In genomic region chr19:52370341-52370710, GRCh38 we compare ENCODE assay signal across 8 cellular contexts. TPM values are rescaled to one million over a fixed set of nuclear protein-coding genes. Genes with fewer than 3 reads are reported as not detected.
A peak's percentile ranks its signal among the peaks of the same experiment; 100 is the strongest.
DNase-seq lines count a peak whose midpoint lies in the region; ATAC-seq and TF ChIP-seq lines count a peak whose summit lies in the region.

No MANE protein-coding gene starts in this region.

- H3K4me2 ChIP-seq in smooth muscle cell, result peak overlapping the region; percentile 96

- no peaks in the 10 kb centered on the region for H4K20me1 ChIP-seq in smooth muscle cell (ENCODE audit: low read depth)

- 100% methylated on average over 2 of the region's 7 CpGs for WGBS in iPS DF 6.9 (ENCODE audit: insufficient coverage, insufficient read length)
- WGBS in smooth muscle cell (ENCODE audit: low lambda C conversion rate), result 54% methylated on average over 7 of the region's 7 CpGs

- no peak overlapping the region for H3K27ac ChIP-seq in iPS DF 6.9 (ENCODE audit: low read length)
- peak overlapping the region; percentile 100 for H3K27ac ChIP-seq in smooth muscle cell (ENCODE audit: low read depth)

- H3K9me3 ChIP-seq in iPS DF 6.9 (ENCODE audit: control insufficient read depth, insufficient read depth, low read length) (no peaks in the 10 kb centered on the region), smooth muscle cell (replicated peaks; ENCODE audit: low read depth) (peaks cover 21% of the 10 kb centered on the region)

- H3K4me1 Mint-ChIP-seq in HFFc6 (ENCODE audit: low read depth), result no peaks in the 10 kb centered on the region; the same call in 1 of the 2 replicates
- H3K4me1 Mint-ChIP-seq in activated naive CD8-positive, alpha-beta T cell treated with anti-CD3 and anti-CD28 coated beads for 36 hours, result peaks cover 9% of the 10 kb centered on the region

- DNase-seq in HFFc6 (no peak), iPS DF 6.9 (ENCODE audit: low read depth, low spot score) (no peak), smooth muscle cell (lab: John Stamatoyannopoulos, UW; ENCODE audit: unreplicated experiment) (no peak), GF-D8 (lab: John Stamatoyannopoulos, UW) (no peak), NCI-H510A treated with DMSO at 0.1 percent for 48 hours (lab: John Stamatoyannopoulos, UW) (no peak)
- no peak for DNase-seq in activated naive CD8-positive, alpha-beta T cell treated with anti-CD3 and anti-CD28 coated beads for 36 hours

- H3K36me3 ChIP-seq in iPS DF 6.9 (ENCODE audit: control insufficient read depth, insufficient read depth, low read length) (peaks cover 6% of the 10 kb centered on the region; the same call in 1 of the 2 replicates), smooth muscle cell (ENCODE audit: low read depth) (peaks cover 32% of the 10 kb centered on the region)

- H3K27me3 Mint-ChIP-seq in HFFc6 (ENCODE audit: insufficient read depth), result no peaks in the 10 kb centered on the region; the same call in 1 of the 2 replicates
- no peaks in the 10 kb centered on the region for H3K27me3 Mint-ChIP-seq in activated naive CD8-positive, alpha-beta T cell treated with anti-CD3 and anti-CD28 coated beads for 36 hours

- peak overlapping the region; percentile 92 for H3K4me3 Mint-ChIP-seq in HFFc6
- H3K4me3 Mint-ChIP-seq in activated naive CD8-positive, alpha-beta T cell treated with anti-CD3 and anti-CD28 coated beads for 36 hours, result peak overlapping the region; percentile 92

- peak overlapping the region; percentile 98 for H3K9ac ChIP-seq in smooth muscle cell (ENCODE audit: low read depth)

- ATAC-seq in GM19463 (IDR thresholded peaks at IDR 0.05; ENCODE audit: unreplicated experiment) (no peak), HG03095 (IDR thresholded peaks at IDR 0.05; ENCODE audit: unreplicated experiment) (no peak)

- peak overlapping the region; percentile 80 for H2AFZ ChIP-seq in smooth muscle cell (ENCODE audit: low read depth)

- H3K4me1 ChIP-seq in iPS DF 6.9 (ENCODE audit: control insufficient read depth, insufficient read depth, low read length) (0 out of 2 replicates have a peak, but pooled peaks cover 1% of the 10 kb centered on the region), smooth muscle cell (ENCODE audit: low read depth) (peaks cover 4% of the 10 kb centered on the region)

- H3K4me3 ChIP-seq in iPS DF 6.9 (ENCODE audit: low read length) (peak overlapping the region; percentile 77; the same call in 1 of the 2 replicates), smooth muscle cell (peak overlapping the region; percentile 77)

- H3K9me3 Mint-ChIP-seq in HFFc6, result peaks cover 79% of the 10 kb centered on the region
- H3K9me3 Mint-ChIP-seq in activated naive CD8-positive, alpha-beta T cell treated with anti-CD3 and anti-CD28 coated beads for 36 hours, result peaks cover 54% of the 10 kb centered on the region

- peaks cover 59% of the 10 kb centered on the region for H3K36me3 Mint-ChIP-seq in HFFc6 (ENCODE audit: low read depth)
- H3K36me3 Mint-ChIP-seq in activated naive CD8-positive, alpha-beta T cell treated with anti-CD3 and anti-CD28 coated beads for 36 hours, result peaks cover 78% of the 10 kb centered on the region

- H3K79me2 ChIP-seq in smooth muscle cell (ENCODE audit: low read depth), result peaks cover 18% of the 10 kb centered on the region

- H3F3A ChIP-seq in smooth muscle cell (ENCODE audit: low read depth), result peaks cover 10% of the 10 kb centered on the region

- H3K27ac Mint-ChIP-seq in HFFc6, result peak overlapping the region; percentile 96
- peak overlapping the region; percentile 98 for H3K27ac Mint-ChIP-seq in activated naive CD8-positive, alpha-beta T cell treated with anti-CD3 and anti-CD28 coated beads for 36 hours

- TF ChIP-seq CTCF in HFFc6 (IDR thresholded peaks at IDR 0.05) (no peak), smooth muscle cell (IDR thresholded peaks at IDR 0.05; ENCODE audit: borderline replicate concordance, insufficient read depth, poor library complexity, severe bottlenecking) (no peak)

- H3K27me3 ChIP-seq in iPS DF 6.9 (ENCODE audit: control insufficient read depth, insufficient read depth, low read length), result no peaks in the 10 kb centered on the region
- H3K27me3 ChIP-seq in smooth muscle cell (ENCODE audit: low read depth), result no peaks in the 10 kb centered on the region

RNA-seq across cellular contexts. Expression of gene ZNF880, which starts 0.6 kb away (rescaled TPM):
- total RNA-seq in HFFc6 (2021; fragmentation: NEBNext Ultra II Directional; extraction: Animal tissue kit (Norgen Biotek cat#: 25700)), result 10 to 100 TPM in 4 of 6 experiments, 1 to 10 TPM in 2; 7.5 to 21.7 (median 19.5) TPM
- 10 to 100 TPM; 15.0 to 19.9 TPM for total RNA-seq in activated naive CD8-positive, alpha-beta T cell treated with anti-CD3 and anti-CD28 coated beads for 36 hours
- total RNA-seq in smooth muscle cell, result 19.7 and 25.3 TPM in 2 replicates
- 21.9 and 26.1 TPM in 2 replicates for polyA plus RNA-seq in smooth muscle cell

RNA-seq across cellular contexts. Expression of gene ZNF528, which starts 27.3 kb away (rescaled TPM):
- total RNA-seq in HFFc6 (2021; fragmentation: NEBNext Ultra II Directional; extraction: Animal tissue kit (Norgen Biotek cat#: 25700)), result 10 to 100 TPM in 5 of 6 experiments, 1 to 10 TPM in 1; 9.7 to 21.2 (median 17.5) TPM
- total RNA-seq in activated naive CD8-positive, alpha-beta T cell treated with anti-CD3 and anti-CD28 coated beads for 36 hours, result 10 to 100 TPM in 1 of 2 experiments, 1 to 10 TPM in 1; 9.4 to 11.2 TPM
- 21.0 and 33.0 TPM in 2 replicates for total RNA-seq in smooth muscle cell
- 16.3 and 21.7 TPM in 2 replicates for polyA plus RNA-seq in smooth muscle cell

RNA-seq across cellular contexts. Expression of gene ZNF610, which starts 34.3 kb away (rescaled TPM):
- total RNA-seq in HFFc6 (2021; fragmentation: NEBNext Ultra II Directional; extraction: Animal tissue kit (Norgen Biotek cat#: 25700)), result under 1 TPM in 1 of 6 experiments, not detected in 5; 0.14 TPM
- total RNA-seq in activated naive CD8-positive, alpha-beta T cell treated with anti-CD3 and anti-CD28 coated beads for 36 hours, result 1 to 10 TPM; 2.4 to 2.9 TPM
- 6.0 and 16.0 TPM in 2 replicates for total RNA-seq in smooth muscle cell
- 3.3 and 3.7 TPM in 2 replicates for polyA plus RNA-seq in smooth muscle cell

RNA-seq across cellular contexts. Expression of gene ZNF534, which starts 58.6 kb away (rescaled TPM):
- not detected for total RNA-seq in HFFc6 (2021; fragmentation: NEBNext Ultra II Directional; extraction: Animal tissue kit (Norgen Biotek cat#: 25700))
- not detected for total RNA-seq in activated naive CD8-positive, alpha-beta T cell treated with anti-CD3 and anti-CD28 coated beads for 36 hours
- not detected in 2 replicates for total RNA-seq in smooth muscle cell
- polyA plus RNA-seq in smooth muscle cell, result 0.23 and 0.54 TPM in 2 replicates
